13 cellular contexts compared by ENCODE assay signal in genomic region chr7:32888505-32888904, GRCh38. TPM values are rescaled to one million over a fixed set of nuclear protein-coding genes. Genes with fewer than 3 reads are reported as not detected.
DNase-seq lines count a peak whose midpoint lies in the region; ATAC-seq, FAIRE-seq and TF ChIP-seq lines count a peak whose summit lies in the region.
"Had no signal": no experiment of that assay in that cellular context is flagged by ENCODE, and none has a peak within 500 bp of the region (broad histone marks: within the 10 kb centered on the region; RNA-seq: fewer than 3 reads in every experiment).

No MANE protein-coding gene starts in this region.

- no peak overlapping the region for H2AFZ ChIP-seq in PC-9
- no peak overlapping the region for H2AFZ ChIP-seq in endothelial cell of umbilical vein (ENCODE audit: low read depth, low read length)

- no peak overlapping the region for H3K27ac ChIP-seq in PC-9
- H3K27ac ChIP-seq in endothelial cell of umbilical vein (ENCODE audit: insufficient read depth, low read depth, low read length), result no peak overlapping the region
- peak overlapping the region in 6 of 8 donors; percentile 16 to 99 (median 99) for H3K27ac ChIP-seq in spleen

- no peak for FAIRE-seq in endothelial cell of umbilical vein (lab: Jason Lieb, UNC)

- ATAC-seq in GM19397 (IDR thresholded peaks at IDR 0.05; ENCODE audit: unreplicated experiment), result no peak

- H3K4me1 ChIP-seq in PC-9 (replicated peaks; ENCODE audit: insufficient read depth) (peaks cover 26% of the 10 kb centered on the region), endothelial cell of umbilical vein (ENCODE audit: control insufficient read depth, extremely low read depth, insufficient read depth, low read length) (peaks cover 41% of the 10 kb centered on the region), spleen (peaks cover 54 to 83% (median 77%) of the 10 kb centered on the region in 6 donors)

- H3K27me3 ChIP-seq in PC-9 (ENCODE audit: insufficient read depth, low read depth) (no peaks in the 10 kb centered on the region), endothelial cell of umbilical vein (ENCODE audit: control insufficient read depth in 2 of 2, insufficient read depth in 2 of 2, low read length in 2 of 2) (no peaks in the 10 kb centered on the region), spleen (replicated peaks in 1 of 7) (no peaks in the 10 kb centered on the region)

- H3K4me3 ChIP-seq in PC-9, result no peak overlapping the region
- no peak overlapping the region for H3K4me3 ChIP-seq in endothelial cell of umbilical vein (replicated peaks in 1 of 3; ENCODE audit: insufficient read depth in 1 of 3, low read depth in 1 of 3, low read length in 3 of 3)
- peak overlapping the region in 4 of 8 donors; percentile 9 to 88 (median 80) for H3K4me3 ChIP-seq in spleen
- H3K4me3 ChIP-seq: lung had no signal

- H3K36me3 Mint-ChIP-seq in activated CD4-positive, alpha-beta T cell treated with anti-CD3 and anti-CD28 coated beads, Interleukin-2, amount 10 ng/mL, durations not matched to agents 24 days and 14 days (ENCODE audit: low read depth), result peaks cover 23% of the 10 kb centered on the region

- POLR2A ChIA-PET in PC-9 (lab: Charles Lee; ENCODE audit: unreplicated experiment), result no interaction called here
- POLR2A ChIA-PET in endothelial cell of umbilical vein (lab: Charles Lee), result no interaction called here

- TF ChIP-seq CTCF in PC-9 (conservative IDR thresholded peaks at IDR 0.05) (no peak), endothelial cell of umbilical vein (IDR thresholded peaks at IDR 0.05; ENCODE audit: extremely low read depth in 1 of 2, insufficient read depth in 1 of 2, low read depth in 1 of 2, low read length in 2 of 2) (no peak), spleen (IDR thresholded peaks at IDR 0.05 in 8 of 11, conservative IDR thresholded peaks at IDR 0.05 in 3 of 11) (no peak)

- H3K9me3 ChIP-seq in PC-9 (ENCODE audit: insufficient read depth, low read depth) (no peaks in the 10 kb centered on the region), endothelial cell of umbilical vein (replicated peaks; ENCODE audit: control insufficient read depth, insufficient read depth, low read length) (no peaks in the 10 kb centered on the region), spleen (no peaks in the 10 kb centered on the region)

- peaks cover 55% of the 10 kb centered on the region for H4K20me1 ChIP-seq in PC-9 (ENCODE audit: insufficient read depth)
- H4K20me1 ChIP-seq in endothelial cell of umbilical vein (replicated peaks; ENCODE audit: control insufficient read depth, extremely low read depth, insufficient read depth, low read length), result peaks cover 14% of the 10 kb centered on the region

- H3K36me3 ChIP-seq in PC-9 (ENCODE audit: low read depth) (0 out of 2 replicates have a peak, but pooled peaks cover 4% of the 10 kb centered on the region), endothelial cell of umbilical vein (ENCODE audit: control insufficient read depth in 2 of 2, extremely low read depth in 1 of 2, insufficient read depth in 2 of 2, low read length in 2 of 2) (no peaks in the 10 kb centered on the region), spleen (no peaks in the 10 kb centered on the region)

- dilution Hi-C loops in endothelial cell of umbilical vein (cut with MboI; ENCODE audit: extremely low pct_ligation_motif_present, low sequenced_read_pairs), result no loop called here

- peaks cover 28% of the 10 kb centered on the region; the same call in 1 of the 2 replicates for H3F3A ChIP-seq in PC-9 (ENCODE audit: insufficient read depth, low read depth)

- H3K9ac ChIP-seq in endothelial cell of umbilical vein (replicated peaks; ENCODE audit: extremely low read depth, insufficient read depth, low read length), result no peak overlapping the region

- peaks cover 57% of the 10 kb centered on the region for H3K4me1 Mint-ChIP-seq in activated CD4-positive, alpha-beta T cell treated with anti-CD3 and anti-CD28 coated beads, Interleukin-2, amount 10 ng/mL, durations not matched to agents 24 days and 14 days

- DNase-seq in activated CD4-positive, alpha-beta T cell treated with anti-CD3 and anti-CD28 coated beads, Interleukin-2, amount 10 ng/mL, durations not matched to agents 24 days and 14 days, result no peak
- DNase-seq in activated CD4-positive, alpha-beta T cell treated with anti-CD3 and anti-CD28 coated beads for 4 hours, result no peak
- DNase-seq in PC-9 (no peak), endothelial cell of umbilical vein (ENCODE audit: low read depth, low spot score) (no peak), spleen (no peak), G401 (ENCODE audit: low spot score) (no peak), OCI-M2 (lab: John Stamatoyannopoulos, UW; ENCODE audit: unreplicated experiment) (no peak)
- DNase-seq: ACHN; activated CD4-positive, alpha-beta T cell treated with anti-CD3 and anti-CD28 coated beads, Interleukin-2, amount 50 U/mL, for 1 hour; NCI-H1694; NCI-H82 had no signal

- no TSS peak for BruUV-seq in PC-9 (replicated peaks; lab: Mats Ljungman, UMichigan)
- BruUV-seq in endothelial cell of umbilical vein (replicated peaks; lab: Mats Ljungman, UMichigan), result no TSS peak

- in situ Hi-C loops in G401 (cut with HindIII; ENCODE audit: low sequenced_read_pairs), result no loop called here

- peak overlapping the region; percentile 59 for H3K27ac Mint-ChIP-seq in activated CD4-positive, alpha-beta T cell treated with anti-CD3 and anti-CD28 coated beads, Interleukin-2, amount 10 ng/mL, durations not matched to agents 24 days and 14 days

- peak overlapping the region; percentile 37 for H3K4me3 Mint-ChIP-seq in activated CD4-positive, alpha-beta T cell treated with anti-CD3 and anti-CD28 coated beads, Interleukin-2, amount 10 ng/mL, durations not matched to agents 24 days and 14 days

- H3K9me2 ChIP-seq in PC-9 (ENCODE audit: insufficient read depth), result no peaks in the 10 kb centered on the region

- CTCF ChIA-PET in PC-9 (lab: Charles Lee), result interaction anchor here (0.6 kb wide), 1 partner anchor 18 kb away, joined by 6 read pairs; no protein-coding TSS in a partner anchor
- CTCF ChIA-PET in endothelial cell of umbilical vein (lab: Charles Lee), result interaction anchor here (1.0 to 2.1 kb wide), 4 partner anchors 42 to 388 kb away, joined by 3 to 11 read pairs (median 4); no protein-coding TSS in a partner anchor

- peaks cover 2% of the 10 kb centered on the region for H3K27me3 Mint-ChIP-seq in activated CD4-positive, alpha-beta T cell treated with anti-CD3 and anti-CD28 coated beads, Interleukin-2, amount 10 ng/mL, durations not matched to agents 24 days and 14 days

- WGBS in spleen, 5 donors, result 71 to 82% (median 76%) methylated on average over 6 of the region's 6 CpGs

- H3K4me2 ChIP-seq in PC-9 (0 out of 2 replicates have a peak overlapping the region, but pooled peaks have one; percentile 9), endothelial cell of umbilical vein (ENCODE audit: insufficient read depth, low read length) (peak overlapping the region; percentile 51)

- TF ChIP-seq POLR2A in endothelial cell of umbilical vein (IDR thresholded peaks at IDR 0.05; ENCODE audit: low read depth, low read length) (no peak), spleen (IDR thresholded peaks at IDR 0.05) (no peak)

- intact Hi-C loops in activated CD4-positive, alpha-beta T cell treated with anti-CD3 and anti-CD28 coated beads, Interleukin-2, amount 10 ng/mL, durations not matched to agents 24 days and 14 days (cut with micrococcal nuclease), result no loop called here
- intact Hi-C loops in PC-9 (cut with micrococcal nuclease; ENCODE audit: unreplicated experiment) (no loop called here), endothelial cell of umbilical vein (cut with micrococcal nuclease) (no loop called here), spleen (cut with DNase I; ENCODE audit: low total_unique reads) (no loop called here)

- H3K9me1 ChIP-seq in endothelial cell of umbilical vein (replicated peaks; ENCODE audit: control insufficient read depth, extremely low read depth, insufficient read depth, low read length), result no peaks in the 10 kb centered on the region

- H3K79me2 ChIP-seq in PC-9 (ENCODE audit: low read depth), result peaks cover 74% of the 10 kb centered on the region
- peaks cover 74% of the 10 kb centered on the region for H3K79me2 ChIP-seq in endothelial cell of umbilical vein (ENCODE audit: control insufficient read depth, insufficient read depth, low read length)

- H3K9me3 Mint-ChIP-seq in activated CD4-positive, alpha-beta T cell treated with anti-CD3 and anti-CD28 coated beads, Interleukin-2, amount 10 ng/mL, durations not matched to agents 24 days and 14 days, result no peaks in the 10 kb centered on the region

TF ChIP-seq in endothelial cell of umbilical vein, 7 proteins besides CTCF, POLR2A, EP300 and RAD21:
- TF ChIP-seq MAX (IDR thresholded peaks at IDR 0.05; ENCODE audit: insufficient read depth, insufficient read length) (no peak), JUN (IDR thresholded peaks at IDR 0.05; ENCODE audit: borderline replicate concordance, insufficient read depth, insufficient read length, low read depth) (no peak), FOS (IDR thresholded peaks at IDR 0.05; ENCODE audit: borderline replicate concordance, insufficient read depth, low read length) (no peak), POLR2AphosphoS5 (IDR thresholded peaks at IDR 0.05; ENCODE audit: insufficient read depth, low read depth, low read length) (no peak), EZH2 (IDR thresholded peaks at IDR 0.05; ENCODE audit: borderline replicate concordance, low read depth, low read length, severe bottlenecking) (no peak), GATA2 (IDR thresholded peaks at IDR 0.05; ENCODE audit: insufficient read depth, insufficient read length, low read depth, low read length) (no peak), MYC (IDR thresholded peaks at IDR 0.05; ENCODE audit: low read depth, low read length) (no peak)

RNA-seq across cellular contexts. Expression of gene KBTBD2, which starts 3.1 kb away (rescaled TPM):
- 30.2 and 31.5 TPM in 2 replicates for total RNA-seq in activated CD4-positive, alpha-beta T cell treated with anti-CD3 and anti-CD28 coated beads, Interleukin-2, amount 10 ng/mL, durations not matched to agents 24 days and 14 days
- 49.1 and 56.7 TPM in 2 replicates for total RNA-seq in PC-9 (2021)
- total RNA-seq in endothelial cell of umbilical vein, result 36.6 and 37.0 TPM in 2 replicates
- 19.8 and 24.8 TPM in 2 replicates for polyA plus RNA-seq in endothelial cell of umbilical vein
- 21.3 and 23.0 TPM in 2 replicates for polyA plus RNA-seq in endothelial cell of umbilical vein (2011; cell fraction: cytosol; rRNA removed)
- 44.7 and 52.5 TPM in 2 replicates for polyA plus RNA-seq in endothelial cell of umbilical vein (2011; cell fraction: nucleus; rRNA removed)
- polyA plus RNA-seq in endothelial cell of umbilical vein (2012), result 27.1 and 32.1 TPM in 2 replicates
- 51.4 and 51.5 TPM in 2 replicates for polyA minus RNA-seq in endothelial cell of umbilical vein
- polyA minus RNA-seq in endothelial cell of umbilical vein (2011; cell fraction: cytosol; rRNA and poly(A)+ RNA removed), result 16.2 TPM
- 65.4 and 86.4 TPM in 2 replicates for polyA minus RNA-seq in endothelial cell of umbilical vein (2011; cell fraction: nucleus; rRNA and poly(A)+ RNA removed)
- 10 to 100 TPM; 57.4 to 80.8 (median 61.4) TPM for total RNA-seq in spleen
- 10 to 100 TPM; 15.6 to 19.1 (median 16.6) TPM for polyA plus RNA-seq in spleen
- total RNA-seq in G401 (2014; rRNA removed; shearing (Covaris generic)), result 22.9 and 48.2 TPM in 2 replicates

Comparison
In these comparisons a context has a peak if more than half of its experiments do, and no peak if none do; other contexts are left out.
1. H3K27ac ChIP-seq: peak in spleen (6 of 8); none in PC-9 (single experiment) and endothelial cell of umbilical vein (single experiment).